Comparison of ENCODE assay signal across 1 cellular context in genomic region chr17:77088455-77089117, GRCh38.
TF ChIP-seq lines count a peak whose summit lies in the region.

No MANE protein-coding gene starts in this region.

TF ChIP-seq in HepG2, 621 proteins besides CTCF, POLR2A, EP300 and RAD21 (continued from another document and continues in another):
- TF ChIP-seq ZNF280B (CRISPR knock-in tag; IDR thresholded peaks at IDR 0.05; ENCODE audit: borderline replicate concordance) (peak; percentile 96), ZNF674 (CRISPR knock-in tag; IDR thresholded peaks at IDR 0.05; ENCODE audit: low read depth) (no peak), POGZ (CRISPR knock-in tag; IDR thresholded peaks at IDR 0.05) (peak; percentile 95), GRHL1 (CRISPR knock-in tag; conservative IDR thresholded peaks at IDR 0.05) (no peak), PPARG (CRISPR knock-in tag; conservative IDR thresholded peaks at IDR 0.05) (peak; percentile 88), ATF5 (CRISPR knock-in tag; IDR thresholded peaks at IDR 0.05; ENCODE audit: low read depth) (no peak; the same call in 1 of the 2 replicates), ELF3 (CRISPR knock-in tag; IDR thresholded peaks at IDR 0.05) (peak; percentile 98), ZNF567 (CRISPR knock-in tag; IDR thresholded peaks at IDR 0.05; ENCODE audit: borderline replicate concordance) (peak; percentile 68), HHEX (CRISPR knock-in tag; IDR thresholded peaks at IDR 0.05) (0 out of 2 replicates have a peak, but pooled peaks have one; percentile 29), CENPT (CRISPR knock-in tag; IDR thresholded peaks at IDR 0.05; ENCODE audit: low read depth) (peak; percentile 62; the same call in 1 of the 2 replicates), ARID4A (CRISPR knock-in tag; IDR thresholded peaks at IDR 0.05; ENCODE audit: borderline replicate concordance) (peak; percentile 99), POGK (CRISPR knock-in tag; conservative IDR thresholded peaks at IDR 0.05) (peak; percentile 98), TAF1 (CRISPR knock-in tag; IDR thresholded peaks at IDR 0.05) (peak; percentile 95), MAFK (conservative IDR thresholded peaks at IDR 0.05 in 1 of 2, IDR thresholded peaks at IDR 0.05 in 1 of 2; ENCODE audit: low read length in 2 of 2) (peak; percentile 89 to 98), FOXO1 (CRISPR knock-in tag; IDR thresholded peaks at IDR 0.05) (peak; percentile 81; the same call in 1 of the 2 replicates), ZNF607 (CRISPR knock-in tag; IDR thresholded peaks at IDR 0.05; ENCODE audit: borderline replicate concordance) (peak; percentile 99), ZNF720 (CRISPR knock-in tag; IDR thresholded peaks at IDR 0.05) (no peak), ZBTB33 (CRISPR knock-in tag; IDR thresholded peaks at IDR 0.05) (peak; percentile 92), HOXA5 (CRISPR knock-in tag; IDR thresholded peaks at IDR 0.05) (peak; percentile 94), ZHX1 (CRISPR knock-in tag; IDR thresholded peaks at IDR 0.05; ENCODE audit: low read depth) (no peak; the same call in none of the 2 replicates), ZNF33A (CRISPR knock-in tag; IDR thresholded peaks at IDR 0.05; ENCODE audit: borderline replicate concordance) (0 out of 2 replicates have a peak, but pooled peaks have one; percentile 51), ZNF430 (CRISPR knock-in tag; IDR thresholded peaks at IDR 0.05) (peak; percentile 96), GATA4 (IDR thresholded peaks at IDR 0.05; ENCODE audit: borderline replicate concordance, low read depth) (no peak), MXD1 (CRISPR knock-in tag; IDR thresholded peaks at IDR 0.05) (peak; percentile 98), ZC3H13 (CRISPR knock-in tag; IDR thresholded peaks at IDR 0.05) (no peak; the same call in 1 of the 2 replicates), ZBTB7B (CRISPR knock-in tag; IDR thresholded peaks at IDR 0.05) (peak; percentile 99), PCBP2 (optimal IDR thresholded peaks at IDR 0.05; ENCODE audit: low read depth, low read length, poor library complexity, severe bottlenecking) (no peak), KIAA2018 (CRISPR knock-in tag; IDR thresholded peaks at IDR 0.05; ENCODE audit: borderline replicate concordance) (peak; percentile 93; the same call in 1 of the 2 replicates), HNF4G (IDR thresholded peaks at IDR 0.05; ENCODE audit: borderline replicate concordance, low read depth, low read length) (peak; percentile 16; the same call in 1 of the 2 replicates), HNF4G (CRISPR knock-in tag; IDR thresholded peaks at IDR 0.05; ENCODE audit: borderline replicate concordance, low read depth) (peak; percentile 70; the same call in 1 of the 2 replicates)
